12 cellular contexts compared by ENCODE assay signal in genomic region chr11:102280237-102280833, GRCh38. TPM values are rescaled to one million over a fixed set of nuclear protein-coding genes. Genes with fewer than 3 reads are reported as not detected.
DNase-seq lines count a peak whose midpoint lies in the region; ATAC-seq, FAIRE-seq and TF ChIP-seq lines count a peak whose summit lies in the region.
"Had no signal": no experiment of that assay in that cellular context is flagged by ENCODE, and none has a peak within 500 bp of the region (broad histone marks: within the 10 kb centered on the region; RNA-seq: fewer than 3 reads in every experiment).

No MANE protein-coding gene starts in this region.

- POLR2A ChIA-PET in OCI-LY7 (lab: Charles Lee): interaction anchor here (1.3 to 1.4 kb wide), 2 partner anchors 10 to 12 kb away, joined by 3 to 9 read pairs; no protein-coding TSS in a partner anchor

- no TSS peak for BruUV-seq in OCI-LY7 (replicated peaks; lab: Mats Ljungman, UMichigan)

- no peak for FAIRE-seq in keratinocyte (lab: Jason Lieb, UNC)

- no peaks in the 10 kb centered on the region for H4K20me1 ChIP-seq in OCI-LY7 (ENCODE audit: insufficient read depth, low read length)
- H4K20me1 ChIP-seq in keratinocyte (ENCODE audit: control insufficient read depth, extremely low read depth, insufficient read depth, low read length): no peaks in the 10 kb centered on the region

- TF ChIP-seq EP300 in sigmoid colon (IDR thresholded peaks at IDR 0.05): no peak

- no peak overlapping the region for H3K9ac ChIP-seq in keratinocyte (ENCODE audit: control insufficient read depth, extremely low read depth, insufficient read depth, low read length)

- H3K9me3 ChIP-seq in HAP-1 (no peaks in the 10 kb centered on the region), OCI-LY7 (ENCODE audit: low read length) (no peaks in the 10 kb centered on the region), keratinocyte (ENCODE audit: control insufficient read depth, low read depth, low read length) (no peaks in the 10 kb centered on the region), sigmoid colon (no peaks in the 10 kb centered on the region)

- intact Hi-C loops in OCI-LY7 (cut with micrococcal nuclease; ENCODE audit: unreplicated experiment): loop anchor here (10.0 kb wide), 1 partner anchor 366 kb away; the partner anchor contains the start of genes ANGPTL5 and CEP126
- intact Hi-C loops in sigmoid colon (cut with DNase I): loop anchor here (2.0 to 10.0 kb wide), 2 partner anchors 168 to 416 kb away; no protein-coding TSS in a partner anchor

- H3K4me1 Mint-ChIP-seq in activated T-cell treated with anti-CD3 and anti-CD28 coated beads, Interleukin-2, amount 50 U/mL, for 24 hours (ENCODE audit: low read depth): peaks cover 12% of the 10 kb centered on the region
- H3K4me1 Mint-ChIP-seq in stimulated activated memory B cell treated with anti-CD40 and anti-IgM and Interleukin-4, amounts not matched to agents 10 μg/mL and 1 μg/mL and 100 μg/mL, for 72 hours: no peaks in the 10 kb centered on the region

- H3K27ac ChIP-seq in OCI-LY7 (ENCODE audit: low read depth, low read length, poor library complexity, severe bottlenecking): no peak overlapping the region
- H3K27ac ChIP-seq in keratinocyte (ENCODE audit: control insufficient read depth, insufficient read depth, low read length): no peak overlapping the region
- H3K27ac ChIP-seq in sigmoid colon: peak overlapping the region in 3 of 4 donors; percentile 38 to 66 (median 39)

- ATAC-seq in stimulated activated memory B cell treated with anti-CD40 and anti-IgM and Interleukin-4, amounts not matched to agents 10 μg/mL and 1 μg/mL and 100 μg/mL, for 72 hours: no peak
- ATAC-seq in esophagus mucosa: no peak

- H2AFZ ChIP-seq in OCI-LY7 (ENCODE audit: low read length) (no peak overlapping the region), keratinocyte (ENCODE audit: control insufficient read depth, low read length) (no peak overlapping the region)

- H3K27me3 Mint-ChIP-seq in activated T-cell treated with anti-CD3 and anti-CD28 coated beads, Interleukin-2, amount 50 U/mL, for 24 hours: peaks cover 6% of the 10 kb centered on the region
- H3K27me3 Mint-ChIP-seq in stimulated activated memory B cell treated with anti-CD40 and anti-IgM and Interleukin-4, amounts not matched to agents 10 μg/mL and 1 μg/mL and 100 μg/mL, for 72 hours: peaks cover 23% of the 10 kb centered on the region

- WGBS in sigmoid colon, 2 donors: 35 to 63% methylated on average over 4 of the region's 4 CpGs

- H3K4me3 ChIP-seq in HAP-1: no peak overlapping the region
- no peak overlapping the region for H3K4me3 ChIP-seq in OCI-LY7 (ENCODE audit: low read depth, low read length, poor library complexity, severe bottlenecking)
- no peak overlapping the region for H3K4me3 ChIP-seq in keratinocyte (ENCODE audit: control insufficient read depth in 2 of 3, extremely low read depth in 1 of 3, insufficient read depth in 2 of 3, low read depth in 1 of 3, low read length in 3 of 3)
- no peak overlapping the region for H3K4me3 ChIP-seq in sigmoid colon

- H3K79me2 ChIP-seq in OCI-LY7 (ENCODE audit: insufficient read depth, low read depth, low read length) (no peaks in the 10 kb centered on the region), keratinocyte (ENCODE audit: control insufficient read depth, insufficient read depth, low read length) (no peaks in the 10 kb centered on the region)

- H3K36me3 Mint-ChIP-seq in activated T-cell treated with anti-CD3 and anti-CD28 coated beads, Interleukin-2, amount 50 U/mL, for 24 hours (ENCODE audit: low read depth): no peaks in the 10 kb centered on the region
- no peaks in the 10 kb centered on the region for H3K36me3 Mint-ChIP-seq in stimulated activated memory B cell treated with anti-CD40 and anti-IgM and Interleukin-4, amounts not matched to agents 10 μg/mL and 1 μg/mL and 100 μg/mL, for 72 hours
- H3K36me3 Mint-ChIP-seq: CD4-positive, CD25-positive, alpha-beta regulatory T cell had no signal

- H3K9me3 Mint-ChIP-seq in activated T-cell treated with anti-CD3 and anti-CD28 coated beads, Interleukin-2, amount 50 U/mL, for 24 hours: no peaks in the 10 kb centered on the region
- H3K9me3 Mint-ChIP-seq in stimulated activated memory B cell treated with anti-CD40 and anti-IgM and Interleukin-4, amounts not matched to agents 10 μg/mL and 1 μg/mL and 100 μg/mL, for 72 hours: no peaks in the 10 kb centered on the region
- H3K9me3 Mint-ChIP-seq: activated T-cell treated with anti-CD3 and anti-CD28 coated beads, Interleukin-2, amount 50 U/mL, for 72 hours; CD4-positive, CD25-positive, alpha-beta regulatory T cell; memory B cell had no signal

- H3K36me3 ChIP-seq in HAP-1 (replicated peaks) (no peaks in the 10 kb centered on the region), OCI-LY7 (ENCODE audit: insufficient read depth, low read length) (no peaks in the 10 kb centered on the region), keratinocyte (ENCODE audit: control insufficient read depth in 2 of 2, extremely low read depth in 1 of 2, insufficient read depth in 2 of 2, low read length in 2 of 2) (peaks cover 0 to under 1% of the 10 kb centered on the region in 2 experiments), sigmoid colon (no peaks in the 10 kb centered on the region)

- H3K4me3 Mint-ChIP-seq in activated T-cell treated with anti-CD3 and anti-CD28 coated beads, Interleukin-2, amount 50 U/mL, for 24 hours: no peak overlapping the region
- H3K4me3 Mint-ChIP-seq in stimulated activated memory B cell treated with anti-CD40 and anti-IgM and Interleukin-4, amounts not matched to agents 10 μg/mL and 1 μg/mL and 100 μg/mL, for 72 hours: no peak overlapping the region
- H3K4me3 Mint-ChIP-seq: CD4-positive, CD25-positive, alpha-beta regulatory T cell; memory B cell had no signal

- TF ChIP-seq POLR2A in sigmoid colon (IDR thresholded peaks at IDR 0.05): no peak

- H3K4me2 ChIP-seq in OCI-LY7 (ENCODE audit: low read length) (peak overlapping the region; percentile 2; the same call in 1 of the 2 replicates), keratinocyte (ENCODE audit: control insufficient read depth, extremely low read depth, insufficient read depth, low read depth, low read length) (peak overlapping the region; percentile 95)

- DNase-seq in HAP-1 (ENCODE audit: low spot score in 2 of 2) (peak; percentile 32 to 53), OCI-LY7 (ENCODE audit: low spot score) (no peak), keratinocyte (ENCODE audit: low read depth, low spot score) (no peak), sigmoid colon (no peak), NCI-H69 (lab: John Stamatoyannopoulos, UW) (no peak)
- DNase-seq in activated T-cell treated with anti-CD3 and anti-CD28 coated beads, Interleukin-2, amount 50 U/mL, for 24 hours: no peak
- DNase-seq: activated T-cell treated with anti-CD3 and anti-CD28 coated beads, Interleukin-2, amount 50 U/mL, for 72 hours; NCI-H146 had no signal

- no peaks in the 10 kb centered on the region for H3K9me1 ChIP-seq in keratinocyte (ENCODE audit: control insufficient read depth, extremely low read depth, insufficient read depth, low read length)

- H3K4me1 ChIP-seq in HAP-1 (peaks cover 22% of the 10 kb centered on the region), OCI-LY7 (ENCODE audit: insufficient read depth, low read length, poor library complexity, severe bottlenecking) (no peaks in the 10 kb centered on the region), keratinocyte (ENCODE audit: control insufficient read depth, extremely low read depth, insufficient read depth, low read length) (peaks cover 9% of the 10 kb centered on the region), sigmoid colon (peaks cover 0 to 18% (median 10%) of the 10 kb centered on the region in 4 donors)

- CTCF ChIA-PET in OCI-LY7 (lab: Charles Lee; ENCODE audit: unreplicated experiment): no interaction called here

- in situ Hi-C loops in HAP-1 (cut with MboI; ENCODE audit: low sequenced_read_pairs): loop anchor here (10.0 kb wide), 1 partner anchor 214 kb away; no protein-coding TSS in a partner anchor

- no peaks in the 10 kb centered on the region for H3K9me2 ChIP-seq in OCI-LY7 (ENCODE audit: insufficient read depth, low read length)

- TF ChIP-seq CTCF in OCI-LY7 (conservative IDR thresholded peaks at IDR 0.05; ENCODE audit: low read length) (no peak), keratinocyte (optimal IDR thresholded peaks at IDR 0.05 in 1 of 3, IDR thresholded peaks at IDR 0.05 in 1 of 3, conservative IDR thresholded peaks at IDR 0.05 in 1 of 3; ENCODE audit: extremely low read depth in 1 of 3, insufficient read depth in 2 of 3, low read length in 3 of 3) (no peak), sigmoid colon (IDR thresholded peaks at IDR 0.05) (no peak)

- dilution Hi-C loops in keratinocyte (cut with MboI; ENCODE audit: extremely low pct_ligation_motif_present, low sequenced_read_pairs): no loop called here

- H3K27ac Mint-ChIP-seq in activated T-cell treated with anti-CD3 and anti-CD28 coated beads, Interleukin-2, amount 50 U/mL, for 24 hours: no peak overlapping the region
- H3K27ac Mint-ChIP-seq in stimulated activated memory B cell treated with anti-CD40 and anti-IgM and Interleukin-4, amounts not matched to agents 10 μg/mL and 1 μg/mL and 100 μg/mL, for 72 hours: no peak overlapping the region
- H3K27ac Mint-ChIP-seq: activated T-cell treated with anti-CD3 and anti-CD28 coated beads, Interleukin-2, amount 50 U/mL, for 72 hours; CD4-positive, CD25-positive, alpha-beta regulatory T cell; memory B cell had no signal

- no peaks in the 10 kb centered on the region for H3K27me3 ChIP-seq in HAP-1 (ENCODE audit: low read depth)
- no peaks in the 10 kb centered on the region for H3K27me3 ChIP-seq in keratinocyte (ENCODE audit: control insufficient read depth, extremely low read depth, insufficient read depth, low read length)
- no peaks in the 10 kb centered on the region for H3K27me3 ChIP-seq in sigmoid colon

RNA-seq across cellular contexts. Expression of gene BIRC3, which starts 36.9 kb away (rescaled TPM):
- total RNA-seq in OCI-LY7 (2014; rRNA removed; shearing (Covaris generic)): 23.0 and 27.2 TPM in 2 replicates
- total RNA-seq in OCI-LY7 (2022) (66.9 and 69.2 TPM in 2 replicates), sigmoid colon (10 to 100 TPM in 3 of 4 donors, 1 to 10 TPM in 1; 9.1 to 18.4 (median 13.2) TPM), esophagus mucosa (2.2 TPM)
- polyA plus RNA-seq in keratinocyte (1.1 to 2.1 TPM (median 1.4 TPM) in 3 replicates), sigmoid colon (10 to 100 TPM; 18.6 to 92.6 (median 84.8) TPM)
- 3.8 TPM for polyA plus RNA-seq in keratinocyte (2011; ENCODE audit: low read depth)
- 0.73 and 1.7 TPM in 2 replicates for polyA plus RNA-seq in keratinocyte (2011; cell fraction: cytosol; rRNA removed)
- 1.4 and 1.6 TPM in 2 replicates for polyA plus RNA-seq in keratinocyte (2011; cell fraction: nucleus; rRNA removed)
- polyA plus RNA-seq in keratinocyte (2012; ENCODE audit: low replicate concordance): 1.3 and 1.8 TPM in 2 replicates
- 0.92 to 2.1 TPM in 2 of 3 replicates, not detected in the other for polyA minus RNA-seq in keratinocyte
- polyA minus RNA-seq in keratinocyte (2011; cell fraction: cytosol; rRNA and poly(A)+ RNA removed): 2.3 TPM
- polyA minus RNA-seq in keratinocyte (2011; cell fraction: nucleus; rRNA and poly(A)+ RNA removed): 1.9 and 2.6 TPM in 2 replicates

Comparison
In these comparisons a context has a peak if more than half of its experiments do, and no peak if none do; other contexts are left out.
1. DNase-seq: peak in HAP-1 (2 of 2); none in OCI-LY7 (single experiment), keratinocyte (single experiment), sigmoid colon (single experiment), NCI-H69 (single experiment) and activated T-cell treated with anti-CD3 and anti-CD28 coated beads, Interleukin-2, amount 50 U/mL, for 24 hours (single experiment).
2. H3K27ac ChIP-seq: peak in sigmoid colon (3 of 4); none in OCI-LY7 (single experiment) and keratinocyte (single experiment).